ENCODE assay signal across 16 cellular contexts in genomic region chr15:56868251-56868650, GRCh38. TPM values are rescaled to one million over a fixed set of nuclear protein-coding genes. Genes with fewer than 3 reads are reported as not detected.
A peak's percentile ranks its signal among the peaks of the same experiment; 100 is the strongest.
DNase-seq lines count a peak whose midpoint lies in the region; ATAC-seq and TF ChIP-seq lines count a peak whose summit lies in the region.
"Had no signal": no experiment of that assay in that cellular context is flagged by ENCODE, and none has a peak within 500 bp of the region (broad histone marks: within the 10 kb centered on the region; RNA-seq: fewer than 3 reads in every experiment).

No MANE protein-coding gene starts in this region.

- no peaks in the 10 kb centered on the region for H3K9me3 ChIP-seq in DOHH2 (ENCODE audit: control insufficient read depth, insufficient read depth, low read length)
- H3K9me3 ChIP-seq in esophagus muscularis mucosa: no peaks in the 10 kb centered on the region
- no peaks in the 10 kb centered on the region for H3K9me3 ChIP-seq in uterus
- H3K9me3 ChIP-seq: BLaER1, Caco-2 had no signal

- H3K9me2 ChIP-seq in DOHH2 (replicated peaks; ENCODE audit: control insufficient read depth, low read length): no peaks in the 10 kb centered on the region

- no peak overlapping the region for H3K4me3 ChIP-seq in DOHH2 (ENCODE audit: low read length)
- no peak overlapping the region for H3K4me3 ChIP-seq in esophagus muscularis mucosa
- H3K4me3 ChIP-seq in uterus: no peak overlapping the region
- H3K4me3 ChIP-seq: BLaER1 had no signal

- no peak overlapping the region; the same call in 1 of the 2 replicates for H3K4me2 ChIP-seq in DOHH2 (ENCODE audit: low read length)
- H3K4me2 ChIP-seq: BLaER1 had no signal

- H3F3A ChIP-seq in DOHH2 (ENCODE audit: control insufficient read depth, insufficient read depth): peaks cover 7% of the 10 kb centered on the region

- peak; percentile 32 for DNase-seq in NCI-H524 treated with DMSO at 0.1 percent for 48 hours (lab: John Stamatoyannopoulos, UW)
- DNase-seq in esophagus muscularis mucosa (ENCODE audit: extremely low spot score): no peak
- DNase-seq in uterus: no peak
- DNase-seq in stimulated activated naive B cell treated with anti-CD40 and anti-IgM and Interleukin-4, amounts not matched to agents 10 μg/mL and 1 μg/mL and 100 μg/mL, for 72 hours: no peak
- DNase-seq: AML-193; Caco-2; CD8-positive, alpha-beta memory T cell; DND-41; GF-D8; HCEC 1CT; HFFc6 had no signal

- H3K36me3 ChIP-seq in DOHH2 (ENCODE audit: control insufficient read depth, low read length) (no peaks in the 10 kb centered on the region), esophagus muscularis mucosa (no peaks in the 10 kb centered on the region), uterus (no peaks in the 10 kb centered on the region)
- H3K36me3 ChIP-seq: BLaER1 had no signal

- TF ChIP-seq EP300 in esophagus muscularis mucosa (IDR thresholded peaks at IDR 0.05): no peak

- H3K27ac ChIP-seq in DOHH2 (ENCODE audit: low read depth, low read length) (peak overlapping the region; percentile 33; the same call in 1 of the 2 replicates), esophagus muscularis mucosa (replicated peaks in 1 of 4) (peak overlapping the region; percentile 21 to 55 (median 33)), uterus (peak overlapping the region; percentile 11 to 13)
- H3K27ac ChIP-seq: BLaER1 had no signal

- peaks cover 37% of the 10 kb centered on the region for H3K4me1 ChIP-seq in DOHH2 (ENCODE audit: control insufficient read depth, low read length)
- peaks cover 0 to 34% (median 28%) of the 10 kb centered on the region in 4 donors for H3K4me1 ChIP-seq in esophagus muscularis mucosa
- no peaks in the 10 kb centered on the region for H3K4me1 ChIP-seq in uterus
- H3K4me1 ChIP-seq: BLaER1, Caco-2 had no signal

- H3K36me3 Mint-ChIP-seq in stimulated activated naive B cell treated with anti-CD40 and anti-IgM and Interleukin-4, amounts not matched to agents 10 μg/mL and 1 μg/mL and 100 μg/mL, for 72 hours: no peaks in the 10 kb centered on the region
- H3K36me3 Mint-ChIP-seq in stimulated activated memory B cell treated with anti-CD40 and anti-IgM and Interleukin-4, amounts not matched to agents 10 μg/mL and 1 μg/mL and 100 μg/mL, for 72 hours: no peaks in the 10 kb centered on the region
- H3K36me3 Mint-ChIP-seq: CD8-positive, alpha-beta memory T cell had no signal

- ATAC-seq in stimulated activated naive B cell treated with anti-CD40 and anti-IgM and Interleukin-4, amounts not matched to agents 10 μg/mL and 1 μg/mL and 100 μg/mL, for 72 hours (replicated peaks): no peak
- ATAC-seq in stimulated activated memory B cell treated with anti-CD40 and anti-IgM and Interleukin-4, amounts not matched to agents 10 μg/mL and 1 μg/mL and 100 μg/mL, for 72 hours: no peak
- ATAC-seq in esophagus mucosa: no peak
- ATAC-seq: HepG2 had no signal

- no peaks in the 10 kb centered on the region for H4K20me1 ChIP-seq in DOHH2 (ENCODE audit: control insufficient read depth, insufficient read depth, low read depth, low read length)
- H4K20me1 ChIP-seq: BLaER1 had no signal

- H3K4me1 Mint-ChIP-seq in stimulated activated naive B cell treated with anti-CD40 and anti-IgM and Interleukin-4, amounts not matched to agents 10 μg/mL and 1 μg/mL and 100 μg/mL, for 72 hours: no peaks in the 10 kb centered on the region
- peaks cover 5% of the 10 kb centered on the region for H3K4me1 Mint-ChIP-seq in stimulated activated memory B cell treated with anti-CD40 and anti-IgM and Interleukin-4, amounts not matched to agents 10 μg/mL and 1 μg/mL and 100 μg/mL, for 72 hours
- H3K4me1 Mint-ChIP-seq: CD8-positive, alpha-beta memory T cell had no signal

- H3K27ac Mint-ChIP-seq in stimulated activated naive B cell treated with anti-CD40 and anti-IgM and Interleukin-4, amounts not matched to agents 10 μg/mL and 1 μg/mL and 100 μg/mL, for 72 hours: no peak overlapping the region
- H3K27ac Mint-ChIP-seq in stimulated activated memory B cell treated with anti-CD40 and anti-IgM and Interleukin-4, amounts not matched to agents 10 μg/mL and 1 μg/mL and 100 μg/mL, for 72 hours: no peak overlapping the region
- H3K27ac Mint-ChIP-seq: CD8-positive, alpha-beta memory T cell; HFFc6 had no signal

- TF ChIP-seq POLR2A in esophagus muscularis mucosa (IDR thresholded peaks at IDR 0.05; ENCODE audit: low read depth) (no peak), uterus (IDR thresholded peaks at IDR 0.05) (no peak)

- no peaks in the 10 kb centered on the region for H3K27me3 ChIP-seq in DOHH2 (ENCODE audit: control insufficient read depth, low read length)
- H3K27me3 ChIP-seq in esophagus muscularis mucosa: no peaks in the 10 kb centered on the region
- H3K27me3 ChIP-seq in uterus: no peaks in the 10 kb centered on the region
- H3K27me3 ChIP-seq: BLaER1 had no signal

- H3K9me3 Mint-ChIP-seq in stimulated activated naive B cell treated with anti-CD40 and anti-IgM and Interleukin-4, amounts not matched to agents 10 μg/mL and 1 μg/mL and 100 μg/mL, for 72 hours: no peaks in the 10 kb centered on the region
- no peaks in the 10 kb centered on the region for H3K9me3 Mint-ChIP-seq in stimulated activated memory B cell treated with anti-CD40 and anti-IgM and Interleukin-4, amounts not matched to agents 10 μg/mL and 1 μg/mL and 100 μg/mL, for 72 hours
- H3K9me3 Mint-ChIP-seq: CD8-positive, alpha-beta memory T cell; HFFc6 had no signal

- whole genome bisulfite sequencing in esophagus muscularis mucosa: 74% methylated on average over 2 of the region's 2 CpGs

- intact Hi-C loops in esophagus muscularis mucosa (cut with DNase I): no loop called here
- intact Hi-C loops in uterus (cut with DNase I; ENCODE audit: low total_unique reads): no loop called here

- H3K27me3 Mint-ChIP-seq in stimulated activated naive B cell treated with anti-CD40 and anti-IgM and Interleukin-4, amounts not matched to agents 10 μg/mL and 1 μg/mL and 100 μg/mL, for 72 hours: no peaks in the 10 kb centered on the region
- no peaks in the 10 kb centered on the region for H3K27me3 Mint-ChIP-seq in stimulated activated memory B cell treated with anti-CD40 and anti-IgM and Interleukin-4, amounts not matched to agents 10 μg/mL and 1 μg/mL and 100 μg/mL, for 72 hours
- H3K27me3 Mint-ChIP-seq: CD8-positive, alpha-beta memory T cell had no signal

- no peaks in the 10 kb centered on the region for H3K79me2 ChIP-seq in DOHH2 (ENCODE audit: control insufficient read depth, low read length)

- no peak for TF ChIP-seq CTCF in DOHH2 (IDR thresholded peaks at IDR 0.05; ENCODE audit: low read depth, low read length, poor library complexity, severe bottlenecking)
- no peak for TF ChIP-seq CTCF in esophagus muscularis mucosa (IDR thresholded peaks at IDR 0.05)
- no peak for TF ChIP-seq CTCF in uterus (IDR thresholded peaks at IDR 0.05)

- H3K4me3 Mint-ChIP-seq in stimulated activated naive B cell treated with anti-CD40 and anti-IgM and Interleukin-4, amounts not matched to agents 10 μg/mL and 1 μg/mL and 100 μg/mL, for 72 hours: no peak overlapping the region
- H3K4me3 Mint-ChIP-seq in stimulated activated memory B cell treated with anti-CD40 and anti-IgM and Interleukin-4, amounts not matched to agents 10 μg/mL and 1 μg/mL and 100 μg/mL, for 72 hours: no peak overlapping the region
- H3K4me3 Mint-ChIP-seq: CD8-positive, alpha-beta memory T cell; HFFc6 had no signal

RNA-seq across cellular contexts. Expression of gene TCF12, which starts 50.2 kb away (rescaled TPM):
- total RNA-seq in esophagus muscularis mucosa: 100 to 1,000 TPM; 108 to 177 (median 148) TPM
- 100 to 1,000 TPM; 109 to 361 (median 196) TPM for total RNA-seq in uterus
- total RNA-seq in esophagus mucosa: 47.9 TPM
